8 cellular contexts compared by ENCODE assay signal in genomic region chr6:28447512-28447906, GRCh38. TPM values are rescaled to one million over a fixed set of nuclear protein-coding genes. Genes with fewer than 3 reads are reported as not detected.
DNase-seq lines count a peak whose midpoint lies in the region; ATAC-seq, FAIRE-seq and TF ChIP-seq lines count a peak whose summit lies in the region.
"Not testable (repeated sequence)": the region's sequence is repeated elsewhere in the genome, so short reads cannot be mapped to it uniquely, and the experiment has no call there.

No MANE protein-coding gene starts in this region.

- peaks cover 35% of the 10 kb centered on the region for H3K4me1 Mint-ChIP-seq in activated T-cell treated with anti-CD3 and anti-CD28 coated beads, Interleukin-2, amount 50 U/mL, for 24 hours (ENCODE audit: low read depth)
- H3K4me1 Mint-ChIP-seq in neural crest cell, result peaks cover 24% of the 10 kb centered on the region
- peaks cover 34% of the 10 kb centered on the region for H3K4me1 Mint-ChIP-seq in stimulated activated naive CD8-positive, alpha-beta T cell treated with anti-CD3 and anti-CD28 coated beads, Interleukin-15, Interleukin-2, amounts not matched to agents 100 ng/mL and 50 ng/mL, for 24 hours (ENCODE audit: low read depth)

- TF ChIP-seq POLR2A in K562 (conservative IDR thresholded peaks at IDR 0.05), result not testable (repeated sequence)

- H3K4me3 ChIP-seq in RWPE2 (ENCODE audit: severe bottlenecking) (peak overlapping the region; percentile 31), epithelial cell of proximal tubule (ENCODE audit: low read depth, low read length) (peak overlapping the region; percentile 57)
- H3K4me3 ChIP-seq in K562, result not testable (repeated sequence)

- not testable (repeated sequence) for H3K27me3 ChIP-seq in RWPE2 (ENCODE audit: insufficient read depth, poor library complexity, severe bottlenecking); K562 (ENCODE audit: control insufficient read depth in 2 of 2, insufficient read depth in 2 of 2, low read length in 2 of 2)

- TF ChIP-seq EP300 in K562 (IDR thresholded peaks at IDR 0.05; ENCODE audit: low read length), result not testable (repeated sequence)

- peak overlapping the region; percentile 81 for H3K4me3 Mint-ChIP-seq in activated T-cell treated with anti-CD3 and anti-CD28 coated beads, Interleukin-2, amount 50 U/mL, for 24 hours
- peak overlapping the region; percentile 93 for H3K4me3 Mint-ChIP-seq in neural crest cell
- H3K4me3 Mint-ChIP-seq in stimulated activated naive CD8-positive, alpha-beta T cell treated with anti-CD3 and anti-CD28 coated beads, Interleukin-15, Interleukin-2, amounts not matched to agents 100 ng/mL and 50 ng/mL, for 24 hours, result peak overlapping the region; percentile 79

- H3K9ac ChIP-seq in ES-I3 (ENCODE audit: low read depth, low read length), result peak overlapping the region; percentile 87
- not testable (repeated sequence) for H3K9ac ChIP-seq in K562 (ENCODE audit: insufficient read depth in 1 of 2, low read depth in 2 of 2, low read length in 2 of 2)

- BruUV-seq in K562 (replicated peaks; lab: Mats Ljungman, UMichigan), result not testable (repeated sequence)

- not testable (repeated sequence) for H3K79me2 ChIP-seq in K562 (ENCODE audit: control insufficient read depth, insufficient read depth, low read length)

- H3K9me3 Mint-ChIP-seq in activated T-cell treated with anti-CD3 and anti-CD28 coated beads, Interleukin-2, amount 50 U/mL, for 24 hours, result peaks cover 10% of the 10 kb centered on the region
- H3K9me3 Mint-ChIP-seq in neural crest cell; stimulated activated naive CD8-positive, alpha-beta T cell treated with anti-CD3 and anti-CD28 coated beads, Interleukin-15, Interleukin-2, amounts not matched to agents 100 ng/mL and 50 ng/mL, for 24 hours: not testable (repeated sequence)

- H3K27me3 Mint-ChIP-seq in activated T-cell treated with anti-CD3 and anti-CD28 coated beads, Interleukin-2, amount 50 U/mL, for 24 hours, result peaks cover 35% of the 10 kb centered on the region
- H3K27me3 Mint-ChIP-seq in neural crest cell (ENCODE audit: low read depth), result not testable (repeated sequence)
- H3K27me3 Mint-ChIP-seq in stimulated activated naive CD8-positive, alpha-beta T cell treated with anti-CD3 and anti-CD28 coated beads, Interleukin-15, Interleukin-2, amounts not matched to agents 100 ng/mL and 50 ng/mL, for 24 hours, result peaks cover 41% of the 10 kb centered on the region

- peak overlapping the region; percentile 40; the same call in 1 of the 2 replicates for H3K4me2 ChIP-seq in K562 (ENCODE audit: insufficient read depth, low read length)

- H3K27ac ChIP-seq in RWPE2 (ENCODE audit: poor library complexity, severe bottlenecking); K562 (ENCODE audit: extremely low read depth, low read depth, low read length): not testable (repeated sequence)

- CTCF ChIA-PET in K562 (lab: Yijun Ruan, JAX; ENCODE audit: low intra/inter-chr PET ratio), result not testable (repeated sequence)

- peak overlapping the region; percentile 70 for H2AFZ ChIP-seq in K562 (ENCODE audit: low read depth, low read length)

- in situ Hi-C loops in K562 (cut with MboI), result not testable (repeated sequence)

- POLR2A ChIA-PET in K562 (lab: Yijun Ruan, JAX), result not testable (repeated sequence)

- TF ChIP-seq CTCF in RWPE2 (IDR thresholded peaks at IDR 0.05; ENCODE audit: poor library complexity, severe bottlenecking); K562 (IDR thresholded peaks at IDR 0.05 in 2 of 3, conservative IDR thresholded peaks at IDR 0.05 in 1 of 3; ENCODE audit: insufficient read depth in 2 of 3, low read depth in 1 of 3, low read length in 3 of 3); epithelial cell of proximal tubule (conservative IDR thresholded peaks at IDR 0.05; ENCODE audit: low read depth, low read length); neural crest cell (conservative IDR thresholded peaks at IDR 0.05): not testable (repeated sequence)

- H3K9me3 ChIP-seq in ES-I3 (ENCODE audit: control insufficient read depth, insufficient read depth, low read length); RWPE2 (ENCODE audit: severe bottlenecking); K562 (replicated peaks; ENCODE audit: control insufficient read depth, insufficient read depth, low read depth, low read length): not testable (repeated sequence)

- not testable (repeated sequence) for H3K36me3 Mint-ChIP-seq in activated T-cell treated with anti-CD3 and anti-CD28 coated beads, Interleukin-2, amount 50 U/mL, for 24 hours (ENCODE audit: low read depth); neural crest cell (ENCODE audit: low read depth)
- H3K36me3 Mint-ChIP-seq in stimulated activated naive CD8-positive, alpha-beta T cell treated with anti-CD3 and anti-CD28 coated beads, Interleukin-15, Interleukin-2, amounts not matched to agents 100 ng/mL and 50 ng/mL, for 24 hours (ENCODE audit: low read depth), result peaks cover 19% of the 10 kb centered on the region

- H4K20me1 ChIP-seq in K562 (replicated peaks; ENCODE audit: control insufficient read depth, insufficient read depth, low read length), result not testable (repeated sequence)

- H3K27ac Mint-ChIP-seq in activated T-cell treated with anti-CD3 and anti-CD28 coated beads, Interleukin-2, amount 50 U/mL, for 24 hours; neural crest cell (ENCODE audit: unreplicated experiment); stimulated activated naive CD8-positive, alpha-beta T cell treated with anti-CD3 and anti-CD28 coated beads, Interleukin-15, Interleukin-2, amounts not matched to agents 100 ng/mL and 50 ng/mL, for 24 hours: not testable (repeated sequence)

- not testable (repeated sequence) for H3K9me1 ChIP-seq in K562 (ENCODE audit: control insufficient read depth, insufficient read depth, low read length)

- not testable (repeated sequence) for ATAC-seq in RWPE2 (ENCODE audit: low read depth); K562

- not testable (repeated sequence) for DNase-seq in RWPE2 (ENCODE audit: low spot score); activated T-cell treated with anti-CD3 and anti-CD28 coated beads, Interleukin-2, amount 50 U/mL, for 24 hours; K562 (ENCODE audit: extremely low read depth in 1 of 4, low spot score in 3 of 4); epithelial cell of proximal tubule (ENCODE audit: low read depth); neural crest cell (ENCODE audit: low read depth, low spot score)

- TF ChIP-seq RAD21 in K562 (CRISPR knock-in tag; conservative IDR thresholded peaks at IDR 0.05 in 1 of 2, IDR thresholded peaks at IDR 0.05 in 1 of 2), result not testable (repeated sequence)

- not testable (repeated sequence) for H3K4me1 ChIP-seq in ES-I3 (ENCODE audit: insufficient read depth, low read length); RWPE2 (ENCODE audit: insufficient read depth, poor library complexity, severe bottlenecking); K562 (replicated peaks in 1 of 2; ENCODE audit: control insufficient read depth in 2 of 2, insufficient read depth in 2 of 2, low read length in 2 of 2)

- intact Hi-C loops in K562 (cut with micrococcal nuclease), result not testable (repeated sequence)

- not testable (repeated sequence) for H3K36me3 ChIP-seq in ES-I3 (ENCODE audit: insufficient read depth, low read length); RWPE2 (ENCODE audit: low read depth); K562 (ENCODE audit: control insufficient read depth, insufficient read depth, low read length)

- FAIRE-seq in K562 (lab: Jason Lieb, UNC), result not testable (repeated sequence)
- peak; percentile 66 for FAIRE-seq in islet of Langerhans (lab: Jason Lieb, UNC)

RNA-seq across cellular contexts. Expression of gene ZSCAN23, which starts 4.2 kb away (rescaled TPM):
- total RNA-seq in K562 (2011; cell fraction: chromatin; rRNA removed; ENCODE audit: low replicate concordance), result 0.90 and 1.3 TPM in 2 replicates
- 0.17 and 0.66 TPM in 2 replicates for total RNA-seq in K562 (2011; cell fraction: nucleolus; rRNA removed)
- total RNA-seq in K562 (2011; cell fraction: nucleoplasm; rRNA removed), result 0.59 and 0.92 TPM in 2 replicates
- total RNA-seq in K562 (2014; rRNA removed) (0.05 and 0.16 TPM in 2 replicates), K562 (2014; rRNA removed; fragmentation: Illumina TruSeq; extraction: Trizol) (0.25 and 0.32 TPM in 2 replicates), K562 (2015; rRNA removed; fragmentation: Illumina TruSeq; extraction: Trizol) (0.29 and 0.30 TPM in 2 replicates), K562 (2021) (0.22 and 0.34 TPM in 2 replicates), epithelial cell of proximal tubule (0.87 and 2.6 TPM in 2 replicates), neural crest cell (11.8 and 12.5 TPM in 2 replicates)
- polyA plus RNA-seq in K562 (2011; rRNA removed) (0.24 and 0.49 TPM in 2 replicates), K562 (2014; fragmentation: Illumina TruSeq; extraction: Trizol) (0.18 and 0.19 TPM in 2 replicates), K562 (2014; fragmentation: Nextera tagmentation; extraction: Ambion mirVana) (under 1 TPM in 1 of 2 experiments, not detected in 1; 0.08 TPM), K562 (2014; rRNA removed) (0.17 and 0.38 TPM in 2 replicates)
- polyA plus RNA-seq in K562 (2011; cell fraction: cytosol; rRNA removed), result 0.21 TPM in 1 of 2 replicates, not detected in the other
- 0.36 and 0.72 TPM in 2 replicates for polyA plus RNA-seq in K562 (2011; cell fraction: nucleus; rRNA removed)
- polyA plus RNA-seq in K562 (2012), result 0.25 and 0.29 TPM in 2 replicates
- 0.25 and 1.1 TPM in 2 replicates for polyA minus RNA-seq in K562 (2011; rRNA and poly(A)+ RNA removed)
- polyA minus RNA-seq in K562 (2011; cell fraction: cytosol; rRNA and poly(A)+ RNA removed), result not detected in 2 replicates
- 0.40 and 1.4 TPM in 2 replicates for polyA minus RNA-seq in K562 (2011; cell fraction: nucleus; rRNA and poly(A)+ RNA removed)

RNA-seq across cellular contexts. Expression of gene ZSCAN12, which starts 48.0 kb away (rescaled TPM):
- 20.1 and 58.9 TPM in 2 replicates for total RNA-seq in K562 (2011; cell fraction: chromatin; rRNA removed; ENCODE audit: low replicate concordance)
- 11.8 and 18.6 TPM in 2 replicates for total RNA-seq in K562 (2011; cell fraction: nucleolus; rRNA removed)
- total RNA-seq in K562 (2011; cell fraction: nucleoplasm; rRNA removed), result 20.4 and 21.6 TPM in 2 replicates
- total RNA-seq in K562 (2014; rRNA removed) (12.3 and 12.5 TPM in 2 replicates), K562 (2014; rRNA removed; fragmentation: Illumina TruSeq; extraction: Trizol) (19.4 and 22.6 TPM in 2 replicates), K562 (2015; rRNA removed; fragmentation: Illumina TruSeq; extraction: Trizol) (17.7 and 19.6 TPM in 2 replicates), K562 (2021) (12.1 and 12.5 TPM in 2 replicates), epithelial cell of proximal tubule (4.8 and 4.9 TPM in 2 replicates), neural crest cell (16.6 and 18.0 TPM in 2 replicates)
- polyA plus RNA-seq in K562 (2011; rRNA removed) (14.5 and 18.5 TPM in 2 replicates), K562 (2014; fragmentation: Illumina TruSeq; extraction: Trizol) (12.3 and 14.5 TPM in 2 replicates), K562 (2014; fragmentation: Nextera tagmentation; extraction: Ambion mirVana) (1 to 10 TPM; 2.5 to 7.9 TPM), K562 (2014; rRNA removed) (10.4 and 11.4 TPM in 2 replicates)
- polyA plus RNA-seq in K562 (2011; cell fraction: cytosol; rRNA removed), result 3.8 and 6.5 TPM in 2 replicates
- 12.0 and 13.1 TPM in 2 replicates for polyA plus RNA-seq in K562 (2011; cell fraction: nucleus; rRNA removed)
- polyA plus RNA-seq in K562 (2012), result 5.6 and 7.0 TPM in 2 replicates
- polyA minus RNA-seq in K562 (2011; rRNA and poly(A)+ RNA removed), result 35.5 and 45.0 TPM in 2 replicates
- polyA minus RNA-seq in K562 (2011; cell fraction: cytosol; rRNA and poly(A)+ RNA removed), result 8.2 and 11.4 TPM in 2 replicates
- 17.8 and 33.1 TPM in 2 replicates for polyA minus RNA-seq in K562 (2011; cell fraction: nucleus; rRNA and poly(A)+ RNA removed)
